8 cellular contexts compared by ENCODE assay signal in genomic region chr2:28398101-28398834, GRCh38. TPM values are rescaled to one million over a fixed set of nuclear protein-coding genes. Genes with fewer than 3 reads are reported as not detected.
A peak's percentile ranks its signal among the peaks of the same experiment; 100 is the strongest.
DNase-seq lines count a peak whose midpoint lies in the region; ATAC-seq, FAIRE-seq and TF ChIP-seq lines count a peak whose summit lies in the region.

No MANE protein-coding gene starts in this region.

- H3K4me1 ChIP-seq in SK-N-SH (ENCODE audit: control insufficient read depth in 1 of 2, insufficient read depth in 2 of 2, low read depth in 1 of 2, low read length in 1 of 2) (peaks cover 9 to 30% of the 10 kb centered on the region in 2 experiments), keratinocyte (ENCODE audit: control insufficient read depth, extremely low read depth, insufficient read depth, low read length) (peaks cover 46% of the 10 kb centered on the region), thoracic aorta (ENCODE audit: control insufficient read depth in 1 of 2, low read depth in 2 of 2) (peaks cover 53 to 59% of the 10 kb centered on the region in 2 donors)

- H4K20me1 ChIP-seq in SK-N-SH (ENCODE audit: insufficient read depth), result peaks cover 62% of the 10 kb centered on the region
- peaks cover 18% of the 10 kb centered on the region for H4K20me1 ChIP-seq in keratinocyte (ENCODE audit: control insufficient read depth, extremely low read depth, insufficient read depth, low read length)

- ATAC-seq in SK-N-SH treated with all-trans-retinoic acid at 6 μM for 48 hours (no peak), thoracic aorta (ENCODE audit: insufficient number of reproducible peaks, low FRiP score, low read depth) (no peak)

- H3K36me3 ChIP-seq in SK-N-SH (replicated peaks in 1 of 2; ENCODE audit: control insufficient read depth in 1 of 2, insufficient read depth in 2 of 2, low read length in 1 of 2) (peaks cover 6 to 10% of the 10 kb centered on the region in 2 experiments), keratinocyte (ENCODE audit: control insufficient read depth in 2 of 2, extremely low read depth in 1 of 2, insufficient read depth in 2 of 2, low read length in 2 of 2) (peaks cover 10 to 44% of the 10 kb centered on the region in 2 experiments), thoracic aorta (peaks cover 7% of the 10 kb centered on the region)

- H3K27ac ChIP-seq in SK-N-SH (ENCODE audit: low read depth in 2 of 2, low read length in 1 of 2) (peak overlapping the region in 1 of 2 experiments; percentile 97; a peak in 1 of 4 replicates), keratinocyte (ENCODE audit: control insufficient read depth, insufficient read depth, low read length) (peak overlapping the region; percentile 10), thoracic aorta (peak overlapping the region; percentile 70 to 99)

- H3K9ac ChIP-seq in SK-N-SH (peak overlapping the region; percentile 98), keratinocyte (ENCODE audit: control insufficient read depth, extremely low read depth, insufficient read depth, low read length) (peak overlapping the region; percentile 4)

- TF ChIP-seq CTCF in SK-N-SH (IDR thresholded peaks at IDR 0.05), result no peak
- no peak for TF ChIP-seq CTCF in astrocyte of the spinal cord (IDR thresholded peaks at IDR 0.05; ENCODE audit: low read depth, low read length)
- TF ChIP-seq CTCF in keratinocyte (optimal IDR thresholded peaks at IDR 0.05 in 1 of 3, IDR thresholded peaks at IDR 0.05 in 1 of 3, conservative IDR thresholded peaks at IDR 0.05 in 1 of 3; ENCODE audit: extremely low read depth in 1 of 3, insufficient read depth in 2 of 3, low read length in 3 of 3), result no peak
- no peak for TF ChIP-seq CTCF in thoracic aorta (IDR thresholded peaks at IDR 0.05)

- H3K4me3 ChIP-seq in SK-N-SH (ENCODE audit: low read depth in 2 of 2, low read length in 1 of 2) (peak overlapping the region in 1 of 2 experiments; percentile 84; a peak in 1 of 4 replicates), astrocyte of the spinal cord (ENCODE audit: low read depth, low read length) (no peak overlapping the region), keratinocyte (ENCODE audit: control insufficient read depth in 2 of 3, extremely low read depth in 1 of 3, insufficient read depth in 2 of 3, low read depth in 1 of 3, low read length in 3 of 3) (peak overlapping the region in 1 of 3 experiments; percentile 7), thoracic aorta (peak overlapping the region; percentile 97)

- H3K9me3 ChIP-seq in SK-N-SH, result no peaks in the 10 kb centered on the region
- H3K9me3 ChIP-seq in keratinocyte (ENCODE audit: control insufficient read depth, low read depth, low read length), result no peaks in the 10 kb centered on the region
- no peaks in the 10 kb centered on the region for H3K9me3 ChIP-seq in thoracic aorta

- no peak for TF ChIP-seq POLR2A in H54 (IDR thresholded peaks at IDR 0.05; ENCODE audit: low read depth, low read length)

- H3K79me2 ChIP-seq in SK-N-SH (ENCODE audit: insufficient read depth) (peaks cover 100% of the 10 kb centered on the region), keratinocyte (ENCODE audit: control insufficient read depth, insufficient read depth, low read length) (peaks cover 100% of the 10 kb centered on the region)

- H2AFZ ChIP-seq in SK-N-SH (ENCODE audit: low read depth) (no peak overlapping the region), keratinocyte (ENCODE audit: control insufficient read depth, low read length) (no peak overlapping the region)

- H3K9me2 ChIP-seq in SK-N-SH, result no peaks in the 10 kb centered on the region

- CTCF ChIA-PET in SK-N-SH (lab: Yijun Ruan, JAX), result interaction anchor here (1.1 to 10.1 kb wide), 4 partner anchors 644 to 715 kb away, joined by 4 to 67 read pairs (median 24); no protein-coding TSS in a partner anchor

- WGBS in SK-N-SH (ENCODE audit: low lambda C conversion rate), result 86% methylated on average over 13 of the region's 13 CpGs

- no peak for TF ChIP-seq EP300 in SK-N-SH (IDR thresholded peaks at IDR 0.05; ENCODE audit: borderline replicate concordance in 1 of 2, low read depth in 1 of 2, low read length in 1 of 2)

- DNase-seq in SK-N-SH (no peak), astrocyte of the spinal cord (ENCODE audit: low read depth, low spot score) (peak; percentile 61), keratinocyte (ENCODE audit: low read depth, low spot score) (no peak), thoracic aorta (ENCODE audit: low spot score) (no peak), H54 (ENCODE audit: insufficient read length, low spot score) (no peak), HUDEP-2 (lab: John Stamatoyannopoulos, UW; ENCODE audit: unreplicated experiment in 76 of 76) (no peak)
- DNase-seq in stimulated activated CD4-positive, alpha-beta T cell treated with anti-CD3 and anti-CD28 coated beads, Interleukin-1b, Interleukin-23, amount 100 ng/mL, for 48 hours, result no peak

- dilution Hi-C loops in keratinocyte (cut with MboI; ENCODE audit: extremely low pct_ligation_motif_present, low sequenced_read_pairs), result no loop called here

- H3K4me2 ChIP-seq in SK-N-SH, result peak overlapping the region; percentile 89
- peak overlapping the region; percentile 89 for H3K4me2 ChIP-seq in keratinocyte (ENCODE audit: control insufficient read depth, extremely low read depth, insufficient read depth, low read depth, low read length)

- no peaks in the 10 kb centered on the region for H3K27me3 ChIP-seq in SK-N-SH (ENCODE audit: insufficient read depth)
- no peaks in the 10 kb centered on the region for H3K27me3 ChIP-seq in keratinocyte (ENCODE audit: control insufficient read depth, extremely low read depth, insufficient read depth, low read length)
- H3K27me3 ChIP-seq in thoracic aorta (replicated peaks; ENCODE audit: insufficient read depth), result no peaks in the 10 kb centered on the region

- H3K9me1 ChIP-seq in keratinocyte (ENCODE audit: control insufficient read depth, extremely low read depth, insufficient read depth, low read length), result no peaks in the 10 kb centered on the region

- POLR2A ChIA-PET in SK-N-SH (lab: Yijun Ruan, JAX), result no interaction called here

- peaks cover 13% of the 10 kb centered on the region for H3F3A ChIP-seq in SK-N-SH (replicated peaks; ENCODE audit: insufficient read depth)

- no peak for TF ChIP-seq RAD21 in SK-N-SH (IDR thresholded peaks at IDR 0.05; ENCODE audit: low read length)

- in situ Hi-C loops in astrocyte of the spinal cord (cut with HindIII; ENCODE audit: low sequenced_read_pairs), result no loop called here

- FAIRE-seq in keratinocyte (lab: Jason Lieb, UNC) (no peak), H54 (lab: Jason Lieb, UNC) (no peak)

TF ChIP-seq in SK-N-SH, 30 proteins besides CTCF, POLR2A, EP300 and RAD21:
- TF ChIP-seq NFIC (IDR thresholded peaks at IDR 0.05; ENCODE audit: borderline replicate concordance), result peak; percentile 60
- TF ChIP-seq SIN3A (IDR thresholded peaks at IDR 0.05; ENCODE audit: borderline replicate concordance, low read depth, low read length), result no peak
- no peak for TF ChIP-seq GABPA (IDR thresholded peaks at IDR 0.05; ENCODE audit: low read depth)
- TF ChIP-seq USF2 (IDR thresholded peaks at IDR 0.05; ENCODE audit: borderline replicate concordance, low read depth, low read length), result no peak
- no peak for TF ChIP-seq TEAD4 (IDR thresholded peaks at IDR 0.05; ENCODE audit: borderline replicate concordance, insufficient read depth)

TF ChIP-seq in SK-N-SH treated with all-trans-retinoic acid at 6 μM for 48 hours, 23 proteins besides CTCF, POLR2A, EP300 and RAD21 (continues in another document):
- TF ChIP-seq ZFP30 (CRISPR knock-in tag; IDR thresholded peaks at IDR 0.05), result no peak
- no peak for TF ChIP-seq ZNF8 (CRISPR knock-in tag; IDR thresholded peaks at IDR 0.05)
- TF ChIP-seq TCF4 (CRISPR knock-in tag; IDR thresholded peaks at IDR 0.05; ENCODE audit: borderline replicate concordance), result no peak
- TF ChIP-seq CREB5 (CRISPR knock-in tag; IDR thresholded peaks at IDR 0.05; ENCODE audit: low read depth), result no peak
- TF ChIP-seq SNAI2 (CRISPR knock-in tag; IDR thresholded peaks at IDR 0.05), result no peak
- no peak for TF ChIP-seq CSDC2 (CRISPR knock-in tag; IDR thresholded peaks at IDR 0.05)
- no peak for TF ChIP-seq TOX (CRISPR knock-in tag; IDR thresholded peaks at IDR 0.05; ENCODE audit: borderline replicate concordance)
- TF ChIP-seq POU6F1 (CRISPR knock-in tag; IDR thresholded peaks at IDR 0.05; ENCODE audit: borderline replicate concordance, low read depth), result no peak
- TF ChIP-seq PPARA (CRISPR knock-in tag; IDR thresholded peaks at IDR 0.05; ENCODE audit: borderline replicate concordance), result no peak

RNA-seq across cellular contexts. Expression of gene FOSL2, which starts 5.6 kb away (rescaled TPM):
- 30.1 and 41.7 TPM in 2 replicates for polyA plus RNA-seq in SK-N-SH (2012; rRNA removed)
- polyA plus RNA-seq in SK-N-SH (2012; cell fraction: cytosol; rRNA removed), result 20.1 and 23.0 TPM in 2 replicates
- 50.5 and 72.9 TPM in 2 replicates for polyA plus RNA-seq in SK-N-SH (2012; cell fraction: nucleus; rRNA removed)
- polyA plus RNA-seq in keratinocyte, result 20.4 to 32.7 TPM (median 24.1 TPM) in 3 replicates
- polyA plus RNA-seq in keratinocyte (2011; ENCODE audit: low read depth), result 34.5 TPM
- 20.3 and 23.5 TPM in 2 replicates for polyA plus RNA-seq in keratinocyte (2011; cell fraction: cytosol; rRNA removed)
- 65.4 and 67.8 TPM in 2 replicates for polyA plus RNA-seq in keratinocyte (2011; cell fraction: nucleus; rRNA removed)
- polyA plus RNA-seq in keratinocyte (2012; ENCODE audit: low replicate concordance), result 24.4 and 59.1 TPM in 2 replicates
- polyA minus RNA-seq in keratinocyte, result 40.4 to 67.6 TPM (median 60.8 TPM) in 3 replicates
- 47.8 TPM for polyA minus RNA-seq in keratinocyte (2011; cell fraction: cytosol; rRNA and poly(A)+ RNA removed)
- polyA minus RNA-seq in keratinocyte (2011; cell fraction: nucleus; rRNA and poly(A)+ RNA removed), result 63.4 and 86.1 TPM in 2 replicates
- total RNA-seq in thoracic aorta, result 100 to 1,000 TPM; 188 to 311 TPM
